Comparison of ENCODE assay signal across 1 cellular context in the genomic region with DNA sequence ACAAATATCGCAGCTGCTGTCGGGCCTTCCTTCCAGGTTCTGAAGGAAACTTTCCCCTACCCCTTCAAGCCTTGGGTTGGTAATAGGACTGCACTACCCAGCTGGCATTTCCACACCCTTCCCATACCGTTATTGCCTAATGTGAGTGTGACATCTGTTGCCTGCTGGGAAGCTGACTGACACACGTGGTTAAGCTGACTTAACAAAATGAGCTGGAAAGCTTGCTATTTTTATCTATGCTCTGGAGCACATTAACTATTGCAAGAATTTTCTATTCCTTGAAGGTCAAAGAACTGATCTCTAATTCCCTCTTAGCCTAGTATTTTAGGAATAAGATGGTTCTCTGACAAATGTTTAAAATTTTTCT.
TF ChIP-seq lines count a peak whose summit lies in the region.

No MANE protein-coding gene starts in this region.

TF ChIP-seq in K562, 482 proteins besides CTCF, POLR2A, EP300 and RAD21 (continued from another document and continues in another):
- TF ChIP-seq, protein P1, sequence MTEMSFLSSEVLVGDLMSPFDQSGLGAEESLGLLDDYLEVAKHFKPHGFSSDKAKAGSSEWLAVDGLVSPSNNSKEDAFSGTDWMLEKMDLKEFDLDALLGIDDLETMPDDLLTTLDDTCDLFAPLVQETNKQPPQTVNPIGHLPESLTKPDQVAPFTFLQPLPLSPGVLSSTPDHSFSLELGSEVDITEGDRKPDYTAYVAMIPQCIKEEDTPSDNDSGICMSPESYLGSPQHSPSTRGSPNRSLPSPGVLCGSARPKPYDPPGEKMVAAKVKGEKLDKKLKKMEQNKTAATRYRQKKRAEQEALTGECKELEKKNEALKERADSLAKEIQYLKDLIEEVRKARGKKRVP (CRISPR knock-in tag; IDR thresholded peaks at IDR 0.05): no peak
- TF ChIP-seq MEIS2 (IDR thresholded peaks at IDR 0.05; ENCODE audit: partially characterized antibody): no peak
- no peak for TF ChIP-seq ZKSCAN8 (CRISPR knock-in tag; IDR thresholded peaks at IDR 0.05)
- TF ChIP-seq, protein P2, sequence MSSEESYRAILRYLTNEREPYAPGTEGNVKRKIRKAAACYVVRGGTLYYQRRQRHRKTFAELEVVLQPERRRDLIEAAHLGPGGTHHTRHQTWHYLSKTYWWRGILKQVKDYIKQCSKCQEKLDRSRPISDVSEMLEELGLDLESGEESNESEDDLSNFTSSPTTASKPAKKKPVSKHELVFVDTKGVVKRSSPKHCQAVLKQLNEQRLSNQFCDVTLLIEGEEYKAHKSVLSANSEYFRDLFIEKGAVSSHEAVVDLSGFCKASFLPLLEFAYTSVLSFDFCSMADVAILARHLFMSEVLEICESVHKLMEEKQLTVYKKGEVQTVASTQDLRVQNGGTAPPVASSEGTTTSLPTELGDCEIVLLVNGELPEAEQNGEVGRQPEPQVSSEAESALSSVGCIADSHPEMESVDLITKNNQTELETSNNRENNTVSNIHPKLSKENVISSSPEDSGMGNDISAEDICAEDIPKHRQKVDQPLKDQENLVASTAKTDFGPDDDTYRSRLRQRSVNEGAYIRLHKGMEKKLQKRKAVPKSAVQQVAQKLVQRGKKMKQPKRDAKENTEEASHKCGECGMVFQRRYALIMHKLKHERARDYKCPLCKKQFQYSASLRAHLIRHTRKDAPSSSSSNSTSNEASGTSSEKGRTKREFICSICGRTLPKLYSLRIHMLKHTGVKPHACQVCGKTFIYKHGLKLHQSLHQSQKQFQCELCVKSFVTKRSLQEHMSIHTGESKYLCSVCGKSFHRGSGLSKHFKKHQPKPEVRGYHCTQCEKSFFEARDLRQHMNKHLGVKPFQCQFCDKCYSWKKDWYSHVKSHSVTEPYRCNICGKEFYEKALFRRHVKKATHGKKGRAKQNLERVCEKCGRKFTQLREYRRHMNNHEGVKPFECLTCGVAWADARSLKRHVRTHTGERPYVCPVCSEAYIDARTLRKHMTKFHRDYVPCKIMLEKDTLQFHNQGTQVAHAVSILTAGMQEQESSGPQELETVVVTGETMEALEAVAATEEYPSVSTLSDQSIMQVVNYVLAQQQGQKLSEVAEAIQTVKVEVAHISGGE (CRISPR knock-in tag; IDR thresholded peaks at IDR 0.05): 0 out of 6 replicates have a peak, but pooled peaks of 1 of the 3 experiments have one; percentile 12
- no peak for TF ChIP-seq NFRKB (IDR thresholded peaks at IDR 0.05; ENCODE audit: low read depth)
- no peak for TF ChIP-seq MTA1 (IDR thresholded peaks at IDR 0.05; ENCODE audit: borderline replicate concordance)
- no peak for TF ChIP-seq HSF4 (CRISPR knock-in tag; IDR thresholded peaks at IDR 0.05; ENCODE audit: borderline replicate concordance)
- TF ChIP-seq THRAP3 (IDR thresholded peaks at IDR 0.05; ENCODE audit: borderline replicate concordance): no peak
- TF ChIP-seq HLTF (IDR thresholded peaks at IDR 0.05): no peak
- no peak for TF ChIP-seq ZNF584 (CRISPR knock-in tag; IDR thresholded peaks at IDR 0.05; ENCODE audit: low read depth)
- TF ChIP-seq, protein P3, sequence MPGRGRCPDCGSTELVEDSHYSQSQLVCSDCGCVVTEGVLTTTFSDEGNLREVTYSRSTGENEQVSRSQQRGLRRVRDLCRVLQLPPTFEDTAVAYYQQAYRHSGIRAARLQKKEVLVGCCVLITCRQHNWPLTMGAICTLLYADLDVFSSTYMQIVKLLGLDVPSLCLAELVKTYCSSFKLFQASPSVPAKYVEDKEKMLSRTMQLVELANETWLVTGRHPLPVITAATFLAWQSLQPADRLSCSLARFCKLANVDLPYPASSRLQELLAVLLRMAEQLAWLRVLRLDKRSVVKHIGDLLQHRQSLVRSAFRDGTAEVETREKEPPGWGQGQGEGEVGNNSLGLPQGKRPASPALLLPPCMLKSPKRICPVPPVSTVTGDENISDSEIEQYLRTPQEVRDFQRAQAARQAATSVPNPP (IDR thresholded peaks at IDR 0.05; ENCODE audit: borderline replicate concordance, insufficient read depth, insufficient read length): no peak
- TF ChIP-seq CBFA2T3 (IDR thresholded peaks at IDR 0.05): no peak
- TF ChIP-seq SMAD2 (IDR thresholded peaks at IDR 0.05; ENCODE audit: low read depth, low read length): no peak
- TF ChIP-seq, protein P4, sequence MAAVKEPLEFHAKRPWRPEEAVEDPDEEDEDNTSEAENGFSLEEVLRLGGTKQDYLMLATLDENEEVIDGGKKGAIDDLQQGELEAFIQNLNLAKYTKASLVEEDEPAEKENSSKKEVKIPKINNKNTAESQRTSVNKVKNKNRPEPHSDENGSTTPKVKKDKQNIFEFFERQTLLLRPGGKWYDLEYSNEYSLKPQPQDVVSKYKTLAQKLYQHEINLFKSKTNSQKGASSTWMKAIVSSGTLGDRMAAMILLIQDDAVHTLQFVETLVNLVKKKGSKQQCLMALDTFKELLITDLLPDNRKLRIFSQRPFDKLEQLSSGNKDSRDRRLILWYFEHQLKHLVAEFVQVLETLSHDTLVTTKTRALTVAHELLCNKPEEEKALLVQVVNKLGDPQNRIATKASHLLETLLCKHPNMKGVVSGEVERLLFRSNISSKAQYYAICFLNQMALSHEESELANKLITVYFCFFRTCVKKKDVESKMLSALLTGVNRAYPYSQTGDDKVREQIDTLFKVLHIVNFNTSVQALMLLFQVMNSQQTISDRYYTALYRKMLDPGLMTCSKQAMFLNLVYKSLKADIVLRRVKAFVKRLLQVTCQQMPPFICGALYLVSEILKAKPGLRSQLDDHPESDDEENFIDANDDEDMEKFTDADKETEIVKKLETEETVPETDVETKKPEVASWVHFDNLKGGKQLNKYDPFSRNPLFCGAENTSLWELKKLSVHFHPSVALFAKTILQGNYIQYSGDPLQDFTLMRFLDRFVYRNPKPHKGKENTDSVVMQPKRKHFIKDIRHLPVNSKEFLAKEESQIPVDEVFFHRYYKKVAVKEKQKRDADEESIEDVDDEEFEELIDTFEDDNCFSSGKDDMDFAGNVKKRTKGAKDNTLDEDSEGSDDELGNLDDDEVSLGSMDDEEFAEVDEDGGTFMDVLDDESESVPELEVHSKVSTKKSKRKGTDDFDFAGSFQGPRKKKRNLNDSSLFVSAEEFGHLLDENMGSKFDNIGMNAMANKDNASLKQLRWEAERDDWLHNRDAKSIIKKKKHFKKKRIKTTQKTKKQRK (IDR thresholded peaks at IDR 0.05; ENCODE audit: borderline replicate concordance, low read depth, low read length): no peak
- peak; percentile 57; the same call in 1 of the 2 replicates for TF ChIP-seq ZNF316 (IDR thresholded peaks at IDR 0.05)
- TF ChIP-seq MAFG (tag; conservative IDR thresholded peaks at IDR 0.05): peak; percentile 48; the same call in 1 of the 2 replicates
- peak; percentile 50; the same call in 1 of the 2 replicates for TF ChIP-seq C11orf30 (IDR thresholded peaks at IDR 0.05; ENCODE audit: low read depth)
- TF ChIP-seq EWSR1 (IDR thresholded peaks at IDR 0.05; ENCODE audit: borderline replicate concordance, low read depth, partially characterized antibody): no peak
- no peak for TF ChIP-seq RBBP5 (IDR thresholded peaks at IDR 0.05; ENCODE audit: borderline replicate concordance, insufficient read depth, low read length, poor library complexity, severe bottlenecking)
- TF ChIP-seq, protein P5, sequence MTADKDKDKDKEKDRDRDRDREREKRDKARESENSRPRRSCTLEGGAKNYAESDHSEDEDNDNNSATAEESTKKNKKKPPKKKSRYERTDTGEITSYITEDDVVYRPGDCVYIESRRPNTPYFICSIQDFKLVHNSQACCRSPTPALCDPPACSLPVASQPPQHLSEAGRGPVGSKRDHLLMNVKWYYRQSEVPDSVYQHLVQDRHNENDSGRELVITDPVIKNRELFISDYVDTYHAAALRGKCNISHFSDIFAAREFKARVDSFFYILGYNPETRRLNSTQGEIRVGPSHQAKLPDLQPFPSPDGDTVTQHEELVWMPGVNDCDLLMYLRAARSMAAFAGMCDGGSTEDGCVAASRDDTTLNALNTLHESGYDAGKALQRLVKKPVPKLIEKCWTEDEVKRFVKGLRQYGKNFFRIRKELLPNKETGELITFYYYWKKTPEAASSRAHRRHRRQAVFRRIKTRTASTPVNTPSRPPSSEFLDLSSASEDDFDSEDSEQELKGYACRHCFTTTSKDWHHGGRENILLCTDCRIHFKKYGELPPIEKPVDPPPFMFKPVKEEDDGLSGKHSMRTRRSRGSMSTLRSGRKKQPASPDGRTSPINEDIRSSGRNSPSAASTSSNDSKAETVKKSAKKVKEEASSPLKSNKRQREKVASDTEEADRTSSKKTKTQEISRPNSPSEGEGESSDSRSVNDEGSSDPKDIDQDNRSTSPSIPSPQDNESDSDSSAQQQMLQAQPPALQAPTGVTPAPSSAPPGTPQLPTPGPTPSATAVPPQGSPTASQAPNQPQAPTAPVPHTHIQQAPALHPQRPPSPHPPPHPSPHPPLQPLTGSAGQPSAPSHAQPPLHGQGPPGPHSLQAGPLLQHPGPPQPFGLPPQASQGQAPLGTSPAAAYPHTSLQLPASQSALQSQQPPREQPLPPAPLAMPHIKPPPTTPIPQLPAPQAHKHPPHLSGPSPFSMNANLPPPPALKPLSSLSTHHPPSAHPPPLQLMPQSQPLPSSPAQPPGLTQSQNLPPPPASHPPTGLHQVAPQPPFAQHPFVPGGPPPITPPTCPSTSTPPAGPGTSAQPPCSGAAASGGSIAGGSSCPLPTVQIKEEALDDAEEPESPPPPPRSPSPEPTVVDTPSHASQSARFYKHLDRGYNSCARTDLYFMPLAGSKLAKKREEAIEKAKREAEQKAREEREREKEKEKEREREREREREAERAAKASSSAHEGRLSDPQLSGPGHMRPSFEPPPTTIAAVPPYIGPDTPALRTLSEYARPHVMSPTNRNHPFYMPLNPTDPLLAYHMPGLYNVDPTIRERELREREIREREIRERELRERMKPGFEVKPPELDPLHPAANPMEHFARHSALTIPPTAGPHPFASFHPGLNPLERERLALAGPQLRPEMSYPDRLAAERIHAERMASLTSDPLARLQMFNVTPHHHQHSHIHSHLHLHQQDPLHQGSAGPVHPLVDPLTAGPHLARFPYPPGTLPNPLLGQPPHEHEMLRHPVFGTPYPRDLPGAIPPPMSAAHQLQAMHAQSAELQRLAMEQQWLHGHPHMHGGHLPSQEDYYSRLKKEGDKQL (CRISPR knock-in tag; IDR thresholded peaks at IDR 0.05; ENCODE audit: borderline replicate concordance): no peak
- TF ChIP-seq, protein P6, sequence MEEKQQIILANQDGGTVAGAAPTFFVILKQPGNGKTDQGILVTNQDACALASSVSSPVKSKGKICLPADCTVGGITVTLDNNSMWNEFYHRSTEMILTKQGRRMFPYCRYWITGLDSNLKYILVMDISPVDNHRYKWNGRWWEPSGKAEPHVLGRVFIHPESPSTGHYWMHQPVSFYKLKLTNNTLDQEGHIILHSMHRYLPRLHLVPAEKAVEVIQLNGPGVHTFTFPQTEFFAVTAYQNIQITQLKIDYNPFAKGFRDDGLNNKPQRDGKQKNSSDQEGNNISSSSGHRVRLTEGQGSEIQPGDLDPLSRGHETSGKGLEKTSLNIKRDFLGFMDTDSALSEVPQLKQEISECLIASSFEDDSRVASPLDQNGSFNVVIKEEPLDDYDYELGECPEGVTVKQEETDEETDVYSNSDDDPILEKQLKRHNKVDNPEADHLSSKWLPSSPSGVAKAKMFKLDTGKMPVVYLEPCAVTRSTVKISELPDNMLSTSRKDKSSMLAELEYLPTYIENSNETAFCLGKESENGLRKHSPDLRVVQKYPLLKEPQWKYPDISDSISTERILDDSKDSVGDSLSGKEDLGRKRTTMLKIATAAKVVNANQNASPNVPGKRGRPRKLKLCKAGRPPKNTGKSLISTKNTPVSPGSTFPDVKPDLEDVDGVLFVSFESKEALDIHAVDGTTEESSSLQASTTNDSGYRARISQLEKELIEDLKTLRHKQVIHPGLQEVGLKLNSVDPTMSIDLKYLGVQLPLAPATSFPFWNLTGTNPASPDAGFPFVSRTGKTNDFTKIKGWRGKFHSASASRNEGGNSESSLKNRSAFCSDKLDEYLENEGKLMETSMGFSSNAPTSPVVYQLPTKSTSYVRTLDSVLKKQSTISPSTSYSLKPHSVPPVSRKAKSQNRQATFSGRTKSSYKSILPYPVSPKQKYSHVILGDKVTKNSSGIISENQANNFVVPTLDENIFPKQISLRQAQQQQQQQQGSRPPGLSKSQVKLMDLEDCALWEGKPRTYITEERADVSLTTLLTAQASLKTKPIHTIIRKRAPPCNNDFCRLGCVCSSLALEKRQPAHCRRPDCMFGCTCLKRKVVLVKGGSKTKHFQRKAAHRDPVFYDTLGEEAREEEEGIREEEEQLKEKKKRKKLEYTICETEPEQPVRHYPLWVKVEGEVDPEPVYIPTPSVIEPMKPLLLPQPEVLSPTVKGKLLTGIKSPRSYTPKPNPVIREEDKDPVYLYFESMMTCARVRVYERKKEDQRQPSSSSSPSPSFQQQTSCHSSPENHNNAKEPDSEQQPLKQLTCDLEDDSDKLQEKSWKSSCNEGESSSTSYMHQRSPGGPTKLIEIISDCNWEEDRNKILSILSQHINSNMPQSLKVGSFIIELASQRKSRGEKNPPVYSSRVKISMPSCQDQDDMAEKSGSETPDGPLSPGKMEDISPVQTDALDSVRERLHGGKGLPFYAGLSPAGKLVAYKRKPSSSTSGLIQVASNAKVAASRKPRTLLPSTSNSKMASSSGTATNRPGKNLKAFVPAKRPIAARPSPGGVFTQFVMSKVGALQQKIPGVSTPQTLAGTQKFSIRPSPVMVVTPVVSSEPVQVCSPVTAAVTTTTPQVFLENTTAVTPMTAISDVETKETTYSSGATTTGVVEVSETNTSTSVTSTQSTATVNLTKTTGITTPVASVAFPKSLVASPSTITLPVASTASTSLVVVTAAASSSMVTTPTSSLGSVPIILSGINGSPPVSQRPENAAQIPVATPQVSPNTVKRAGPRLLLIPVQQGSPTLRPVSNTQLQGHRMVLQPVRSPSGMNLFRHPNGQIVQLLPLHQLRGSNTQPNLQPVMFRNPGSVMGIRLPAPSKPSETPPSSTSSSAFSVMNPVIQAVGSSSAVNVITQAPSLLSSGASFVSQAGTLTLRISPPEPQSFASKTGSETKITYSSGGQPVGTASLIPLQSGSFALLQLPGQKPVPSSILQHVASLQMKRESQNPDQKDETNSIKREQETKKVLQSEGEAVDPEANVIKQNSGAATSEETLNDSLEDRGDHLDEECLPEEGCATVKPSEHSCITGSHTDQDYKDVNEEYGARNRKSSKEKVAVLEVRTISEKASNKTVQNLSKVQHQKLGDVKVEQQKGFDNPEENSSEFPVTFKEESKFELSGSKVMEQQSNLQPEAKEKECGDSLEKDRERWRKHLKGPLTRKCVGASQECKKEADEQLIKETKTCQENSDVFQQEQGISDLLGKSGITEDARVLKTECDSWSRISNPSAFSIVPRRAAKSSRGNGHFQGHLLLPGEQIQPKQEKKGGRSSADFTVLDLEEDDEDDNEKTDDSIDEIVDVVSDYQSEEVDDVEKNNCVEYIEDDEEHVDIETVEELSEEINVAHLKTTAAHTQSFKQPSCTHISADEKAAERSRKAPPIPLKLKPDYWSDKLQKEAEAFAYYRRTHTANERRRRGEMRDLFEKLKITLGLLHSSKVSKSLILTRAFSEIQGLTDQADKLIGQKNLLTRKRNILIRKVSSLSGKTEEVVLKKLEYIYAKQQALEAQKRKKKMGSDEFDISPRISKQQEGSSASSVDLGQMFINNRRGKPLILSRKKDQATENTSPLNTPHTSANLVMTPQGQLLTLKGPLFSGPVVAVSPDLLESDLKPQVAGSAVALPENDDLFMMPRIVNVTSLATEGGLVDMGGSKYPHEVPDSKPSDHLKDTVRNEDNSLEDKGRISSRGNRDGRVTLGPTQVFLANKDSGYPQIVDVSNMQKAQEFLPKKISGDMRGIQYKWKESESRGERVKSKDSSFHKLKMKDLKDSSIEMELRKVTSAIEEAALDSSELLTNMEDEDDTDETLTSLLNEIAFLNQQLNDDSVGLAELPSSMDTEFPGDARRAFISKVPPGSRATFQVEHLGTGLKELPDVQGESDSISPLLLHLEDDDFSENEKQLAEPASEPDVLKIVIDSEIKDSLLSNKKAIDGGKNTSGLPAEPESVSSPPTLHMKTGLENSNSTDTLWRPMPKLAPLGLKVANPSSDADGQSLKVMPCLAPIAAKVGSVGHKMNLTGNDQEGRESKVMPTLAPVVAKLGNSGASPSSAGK (IDR thresholded peaks at IDR 0.05): peak; percentile 35
- no peak for TF ChIP-seq ZNF778 (CRISPR knock-in tag; IDR thresholded peaks at IDR 0.05)
- no peak for TF ChIP-seq SMARCC2 (IDR thresholded peaks at IDR 0.05; ENCODE audit: low read depth)
- TF ChIP-seq BHLHE40 (IDR thresholded peaks at IDR 0.05; ENCODE audit: low read length): no peak
